ENCODE assay signal across 8 cellular contexts in the genomic region with DNA sequence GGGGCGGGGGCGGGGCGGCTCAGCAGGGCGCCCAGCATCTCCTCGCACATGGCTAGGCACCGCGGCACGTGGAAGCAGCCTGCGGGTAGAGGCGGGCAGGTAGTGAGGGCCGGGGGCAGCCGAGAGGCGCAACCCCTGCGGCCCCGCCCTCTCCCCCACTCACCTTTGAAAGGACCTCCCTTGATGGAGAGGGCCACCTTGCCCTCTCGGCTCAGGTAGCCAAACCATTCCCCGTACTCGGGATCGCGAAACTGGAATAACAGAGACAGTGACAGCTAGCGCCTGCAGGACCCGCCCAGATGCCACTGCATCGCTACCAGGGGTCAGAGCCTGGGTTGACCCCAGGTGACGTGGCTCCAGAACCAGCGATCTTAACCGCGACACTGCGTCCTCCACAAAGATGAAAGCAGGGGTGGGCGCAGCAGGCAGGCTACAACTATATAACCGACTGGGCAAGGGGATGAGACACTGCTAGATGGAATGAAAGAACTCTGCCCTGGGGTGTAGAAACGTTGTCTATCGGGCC. TPM values are rescaled to one million over a fixed set of nuclear protein-coding genes. Genes with fewer than 3 reads are reported as not detected.
DNase-seq lines count a peak whose midpoint lies in the region.

No MANE protein-coding gene starts in this region.

- H3K9me3 Mint-ChIP-seq in activated CD4-positive, alpha-beta T cell treated with anti-CD3 and anti-CD28 coated beads, Interleukin-2, amount 10 ng/mL, durations not matched to agents 7 days and 5 days, result no peaks in the 10 kb centered on the region

- H3K79me1 ChIP-seq in trophoblast cell (ENCODE audit: low read length), result peaks cover 5% of the 10 kb centered on the region

- peak overlapping the region; percentile 10 for H2BK5ac ChIP-seq in trophoblast cell (ENCODE audit: low read depth, low read length, poor library complexity)

- peak overlapping the region; percentile 54 for H3K27ac Mint-ChIP-seq in activated CD4-positive, alpha-beta T cell treated with anti-CD3 and anti-CD28 coated beads, Interleukin-2, amount 10 ng/mL, durations not matched to agents 7 days and 5 days

- H3K36me3 ChIP-seq in KOPT-K1 (ENCODE audit: insufficient read depth, low read length), result peaks cover 27% of the 10 kb centered on the region
- peaks cover 0 to 18% of the 10 kb centered on the region in 2 donors for H3K36me3 ChIP-seq in duodenal mucosa (ENCODE audit: control insufficient read depth in 1 of 2, insufficient read depth in 2 of 2, low read length in 2 of 2)
- peaks cover 25% of the 10 kb centered on the region in 2 experiments for H3K36me3 ChIP-seq in trophoblast cell (ENCODE audit: control insufficient read depth in 1 of 2, insufficient read depth in 2 of 2, low read length in 2 of 2)

- no peaks in the 10 kb centered on the region for H3K27me3 Mint-ChIP-seq in activated CD4-positive, alpha-beta T cell treated with anti-CD3 and anti-CD28 coated beads, Interleukin-2, amount 10 ng/mL, durations not matched to agents 7 days and 5 days

- peaks cover 10% of the 10 kb centered on the region for H3K79me2 ChIP-seq in trophoblast cell (ENCODE audit: control insufficient read depth, insufficient read depth, low read length, poor library complexity)

- no peaks in the 10 kb centered on the region for H3K27me3 ChIP-seq in duodenal mucosa (ENCODE audit: control insufficient read depth in 1 of 2, insufficient read depth in 2 of 2, low read length in 2 of 2)
- H3K27me3 ChIP-seq in trophoblast cell (ENCODE audit: insufficient read depth, low read length), result no peaks in the 10 kb centered on the region

- no peak overlapping the region for H4K12ac ChIP-seq in trophoblast cell (ENCODE audit: low read depth, low read length)

- H3K18ac ChIP-seq in trophoblast cell (ENCODE audit: low read length), result no peak overlapping the region

- WGBS in trophoblast cell (ENCODE audit: extremely low coverage, insufficient coverage, insufficient read length), result no CpG with 5 or more reads among the region's 32 CpGs

- H2AK5ac ChIP-seq in trophoblast cell (ENCODE audit: low read length), result no peak overlapping the region

- DNase-seq in activated CD4-positive, alpha-beta T cell treated with anti-CD3 and anti-CD28 coated beads, Interleukin-2, amount 10 ng/mL, durations not matched to agents 7 days and 5 days, result no peak
- DNase-seq in activated CD4-positive, alpha-beta T cell treated with anti-CD3 and anti-CD28 coated beads for 4 hours, result no peak
- peak; percentile 63 to 82 for DNase-seq in trophoblast cell
- no peak for DNase-seq in A172 (ENCODE audit: low spot score)
- DNase-seq in NCI-H69 (lab: John Stamatoyannopoulos, UW), result no peak
- no peak for DNase-seq in NCI-H345 treated with DMSO at 0.1 percent for 48 hours (lab: John Stamatoyannopoulos, UW; ENCODE audit: unreplicated experiment)

- H2BK12ac ChIP-seq in trophoblast cell (ENCODE audit: low read length), result no peak overlapping the region

- H3K4me3 ChIP-seq in duodenal mucosa (ENCODE audit: low read depth in 1 of 2, low read length in 2 of 2) (peak overlapping the region; percentile 29 to 51), trophoblast cell (ENCODE audit: low read depth, low read length) (peak overlapping the region; percentile 68)

- peak overlapping the region; percentile 70 for H3K4me3 Mint-ChIP-seq in activated CD4-positive, alpha-beta T cell treated with anti-CD3 and anti-CD28 coated beads, Interleukin-2, amount 10 ng/mL, durations not matched to agents 7 days and 5 days

- H3K4me1 Mint-ChIP-seq in activated CD4-positive, alpha-beta T cell treated with anti-CD3 and anti-CD28 coated beads, Interleukin-2, amount 10 ng/mL, durations not matched to agents 7 days and 5 days, result peaks cover 28% of the 10 kb centered on the region

- CTCF ChIA-PET in activated CD4-positive, alpha-beta T cell treated with anti-CD3 and anti-CD28 coated beads, Interleukin-2, amount 10 ng/mL, durations not matched to agents 7 days and 5 days (lab: Charles Lee), result interaction anchor here (16.0 kb wide), 1 partner anchor 13 kb away, joined by 205 read pairs; a partner anchor contains a TSS

- no peak overlapping the region for H3K4ac ChIP-seq in trophoblast cell (ENCODE audit: low read depth, low read length)

- H3K9ac ChIP-seq in duodenal mucosa (ENCODE audit: low read depth in 1 of 2, low read length in 2 of 2) (peak overlapping the region in 1 of 2 donors; percentile 38), trophoblast cell (ENCODE audit: low read length) (no peak overlapping the region)

- H3K14ac ChIP-seq in trophoblast cell (ENCODE audit: low read length), result no peak overlapping the region

- H3K4me1 ChIP-seq in duodenal mucosa (ENCODE audit: control insufficient read depth in 1 of 2, insufficient read depth in 2 of 2, low read length in 2 of 2), result peaks cover 6 to 10% of the 10 kb centered on the region in 2 donors
- peaks cover 11% of the 10 kb centered on the region in 2 experiments for H3K4me1 ChIP-seq in trophoblast cell (ENCODE audit: control insufficient read depth in 1 of 2, insufficient read depth in 2 of 2, low read length in 2 of 2)

- H4K91ac ChIP-seq in trophoblast cell (ENCODE audit: low read depth, low read length), result peak overlapping the region; percentile 32

- H2BK120ac ChIP-seq in trophoblast cell (ENCODE audit: insufficient read depth, low read length, poor library complexity), result no peak overlapping the region

- H3K9me3 ChIP-seq in KOPT-K1 (ENCODE audit: insufficient read depth, low read length, poor library complexity, severe bottlenecking) (no peaks in the 10 kb centered on the region), duodenal mucosa (ENCODE audit: control insufficient read depth in 1 of 2, low read length in 2 of 2) (no peaks in the 10 kb centered on the region), trophoblast cell (ENCODE audit: insufficient read depth, low read depth, low read length) (no peaks in the 10 kb centered on the region)

- H3K36me3 Mint-ChIP-seq in activated CD4-positive, alpha-beta T cell treated with anti-CD3 and anti-CD28 coated beads, Interleukin-2, amount 10 ng/mL, durations not matched to agents 7 days and 5 days (ENCODE audit: low read depth), result peaks cover 8% of the 10 kb centered on the region

- H4K8ac ChIP-seq in trophoblast cell (ENCODE audit: low read depth, low read length), result peak overlapping the region; percentile 60

- POLR2A ChIA-PET in activated CD4-positive, alpha-beta T cell treated with anti-CD3 and anti-CD28 coated beads, Interleukin-2, amount 10 ng/mL, durations not matched to agents 7 days and 5 days (lab: Charles Lee), result no interaction called here

- no peak overlapping the region for H3K23ac ChIP-seq in trophoblast cell (ENCODE audit: low read length)

- no peak overlapping the region for H2AFZ ChIP-seq in trophoblast cell (ENCODE audit: insufficient read depth, low read length, poor library complexity)

- H3K27ac ChIP-seq in KOPT-K1 (ENCODE audit: low read depth, low read length, poor library complexity, severe bottlenecking) (peak overlapping the region; percentile 69), duodenal mucosa (ENCODE audit: low read depth, low read length) (no peak overlapping the region), trophoblast cell (ENCODE audit: low read depth, low read length) (no peak overlapping the region)

- peak overlapping the region; percentile 71 for H3K4me2 ChIP-seq in trophoblast cell (ENCODE audit: low read length)

RNA-seq across cellular contexts. Expression of a gene that starts 0.6 kb away (rescaled TPM):
- total RNA-seq in activated CD4-positive, alpha-beta T cell treated with anti-CD3 and anti-CD28 coated beads, Interleukin-2, amount 10 ng/mL, durations not matched to agents 7 days and 5 days, result 10 to 100 TPM; 72.9 to 83.2 TPM
- polyA plus RNA-seq in trophoblast cell (2013), result 92.2 and 95.5 TPM in 2 replicates
- 210 and 249 TPM in 2 replicates for total RNA-seq in A172 (2014; rRNA removed; shearing (Covaris generic))

RNA-seq across cellular contexts. Expression of a gene that starts 9.1 kb away (rescaled TPM):
- total RNA-seq in activated CD4-positive, alpha-beta T cell treated with anti-CD3 and anti-CD28 coated beads, Interleukin-2, amount 10 ng/mL, durations not matched to agents 7 days and 5 days, result 10 to 100 TPM; 14.2 to 16.5 TPM
- 0.82 and 0.94 TPM in 2 replicates for polyA plus RNA-seq in trophoblast cell (2013)
- 0.62 TPM in 2 replicates for total RNA-seq in A172 (2014; rRNA removed; shearing (Covaris generic))

RNA-seq across cellular contexts. Expression of a gene that starts 9.3 kb away (rescaled TPM):
- total RNA-seq in activated CD4-positive, alpha-beta T cell treated with anti-CD3 and anti-CD28 coated beads, Interleukin-2, amount 10 ng/mL, durations not matched to agents 7 days and 5 days, result 100 to 1,000 TPM; 303 to 334 TPM
- polyA plus RNA-seq in trophoblast cell (2013), result 1.5 and 1.9 TPM in 2 replicates
- total RNA-seq in A172 (2014; rRNA removed; shearing (Covaris generic)), result 1.3 and 5.3 TPM in 2 replicates

RNA-seq across cellular contexts. Expression of a gene that starts 30.9 kb away (rescaled TPM):
- total RNA-seq in activated CD4-positive, alpha-beta T cell treated with anti-CD3 and anti-CD28 coated beads, Interleukin-2, amount 10 ng/mL, durations not matched to agents 7 days and 5 days, result not detected
- polyA plus RNA-seq in trophoblast cell (2013), result not detected in 2 replicates
- 2.0 and 2.6 TPM in 2 replicates for total RNA-seq in A172 (2014; rRNA removed; shearing (Covaris generic))

RNA-seq across cellular contexts. Expression of a gene that starts 36.2 kb away (rescaled TPM):
- 100 to 1,000 TPM; 116 to 121 TPM for total RNA-seq in activated CD4-positive, alpha-beta T cell treated with anti-CD3 and anti-CD28 coated beads, Interleukin-2, amount 10 ng/mL, durations not matched to agents 7 days and 5 days
- 47.6 and 50.4 TPM in 2 replicates for polyA plus RNA-seq in trophoblast cell (2013)
- 40.8 and 41.7 TPM in 2 replicates for total RNA-seq in A172 (2014; rRNA removed; shearing (Covaris generic))

Comparison
In these comparisons a context has a peak if more than half of its experiments do, and no peak if none do; other contexts are left out.
1. DNase-seq: peak in trophoblast cell (2 of 2); none in activated CD4-positive, alpha-beta T cell treated with anti-CD3 and anti-CD28 coated beads, Interleukin-2, amount 10 ng/mL, durations not matched to agents 7 days and 5 days (single experiment), activated CD4-positive, alpha-beta T cell treated with anti-CD3 and anti-CD28 coated beads for 4 hours (0 of 2), A172 (single experiment), NCI-H69 (single experiment) and NCI-H345 treated with DMSO at 0.1 percent for 48 hours (single experiment).
2. RNA of a gene that starts 9.3 kb away (total RNA-seq): 303 to 334 TPM in activated CD4-positive, alpha-beta T cell treated with anti-CD3 and anti-CD28 coated beads, Interleukin-2, amount 10 ng/mL, durations not matched to agents 7 days and 5 days; 1.3 to 5.3 TPM in A172; every median in the first group is over 10 times any median in the second.